In genomic region chr21:36727886-36728285, GRCh38 we compare ENCODE assay signal across 20 cellular contexts. TPM values are rescaled to one million over a fixed set of nuclear protein-coding genes. Genes with fewer than 3 reads are reported as not detected.
DNase-seq lines count a peak whose midpoint lies in the region; ATAC-seq and TF ChIP-seq lines count a peak whose summit lies in the region.
"Had no signal": no experiment of that assay in that cellular context is flagged by ENCODE, and none has a peak within 500 bp of the region (broad histone marks: within the 10 kb centered on the region; RNA-seq: fewer than 3 reads in every experiment).

No MANE protein-coding gene starts in this region.

- intact Hi-C loops in activated CD4-positive, alpha-beta memory T cell treated with anti-CD3 and anti-CD28 coated beads for 36 hours (cut with micrococcal nuclease): no loop called here

- H3K9me3 Mint-ChIP-seq in activated CD4-positive, alpha-beta memory T cell treated with anti-CD3 and anti-CD28 coated beads, Interleukin-2, amount 10 ng/mL, durations not matched to agents 7 days and 5 days: no peaks in the 10 kb centered on the region
- H3K9me3 Mint-ChIP-seq in activated CD4-positive, alpha-beta memory T cell treated with anti-CD3 and anti-CD28 coated beads for 36 hours: no peaks in the 10 kb centered on the region
- H3K9me3 Mint-ChIP-seq in WTC11: no peaks in the 10 kb centered on the region
- H3K9me3 Mint-ChIP-seq: activated naive CD8-positive, alpha-beta T cell treated with anti-CD3 and anti-CD28 coated beads for 36 hours; CD8-positive, alpha-beta memory T cell; naive thymus-derived CD8-positive, alpha-beta T cell; T-helper 2 cell treated with Interferon-gamma antibody and Interleukin-4, amounts not matched to agents 5 μg/mL and 100 μg/mL, for 36 hours had no signal

- ATAC-seq in WTC11 (peak; percentile 91), left lobe of liver (no peak), esophagus mucosa (no peak)
- ATAC-seq: heart left ventricle; naive thymus-derived CD8-positive, alpha-beta T cell; pancreas; stimulated activated naive CD8-positive, alpha-beta T cell treated with anti-CD3 and anti-CD28 coated beads, Interleukin-15, Interleukin-2, amounts not matched to agents 100 U/mL and 50 U/mL, for 24 hours had no signal

- peak; percentile 6 for DNase-seq in activated CD4-positive, alpha-beta memory T cell treated with anti-CD3 and anti-CD28 coated beads, Interleukin-2, amount 10 ng/mL, durations not matched to agents 7 days and 5 days
- no peak for DNase-seq in activated CD4-positive, alpha-beta memory T cell treated with anti-CD3 and anti-CD28 coated beads for 36 hours
- DNase-seq in WTC11 (ENCODE audit: low spot score) (peak; percentile 58), left lobe of liver (ENCODE audit: low spot score) (peak; percentile 33), NCI-H774 (lab: John Stamatoyannopoulos, UW) (no peak), NCI-H526 (lab: John Stamatoyannopoulos, UW) (no peak), GM19240 (ENCODE audit: insufficient read length, low spot score) (no peak)
- DNase-seq: activated naive CD8-positive, alpha-beta T cell treated with anti-CD3 and anti-CD28 coated beads for 36 hours; CD8-positive, alpha-beta memory T cell; DMS153; NCI-H187; NCI-H526 treated with DMSO at 0.1 percent for 48 hours; pancreas; stimulated activated naive CD8-positive, alpha-beta T cell treated with anti-CD3 and anti-CD28 coated beads, Interleukin-15, Interleukin-2, amounts not matched to agents 100 U/mL and 50 U/mL, for 24 hours; thyroid gland had no signal

- POLR2A ChIA-PET in activated CD4-positive, alpha-beta memory T cell treated with anti-CD3 and anti-CD28 coated beads, Interleukin-2, amount 10 ng/mL, durations not matched to agents 7 days and 5 days (lab: Charles Lee): no interaction called here
- POLR2A ChIA-PET in activated CD4-positive, alpha-beta memory T cell treated with anti-CD3 and anti-CD28 coated beads for 36 hours (lab: Charles Lee): no interaction called here
- POLR2A ChIA-PET in WTC11 (lab: Charles Lee): interaction anchor here (1.2 kb wide), 1 partner anchor 126 kb away, joined by 3 read pairs; no protein-coding TSS in a partner anchor

- CTCF ChIA-PET in activated CD4-positive, alpha-beta memory T cell treated with anti-CD3 and anti-CD28 coated beads, Interleukin-2, amount 10 ng/mL, durations not matched to agents 7 days and 5 days (lab: Charles Lee): no interaction called here
- CTCF ChIA-PET in activated CD4-positive, alpha-beta memory T cell treated with anti-CD3 and anti-CD28 coated beads for 36 hours (lab: Charles Lee): no interaction called here
- CTCF ChIA-PET in WTC11 (lab: Charles Lee): interaction anchor here (0.7 to 1.6 kb wide), 15 partner anchors 9 to 189 kb away, joined by 3 to 9 read pairs (median 4); no protein-coding TSS in a partner anchor

- TF ChIP-seq CTCF in WTC11 (IDR thresholded peaks at IDR 0.05): no peak

- no peaks in the 10 kb centered on the region for H3K36me3 Mint-ChIP-seq in activated CD4-positive, alpha-beta memory T cell treated with anti-CD3 and anti-CD28 coated beads, Interleukin-2, amount 10 ng/mL, durations not matched to agents 7 days and 5 days (ENCODE audit: low read depth)
- no peaks in the 10 kb centered on the region for H3K36me3 Mint-ChIP-seq in activated CD4-positive, alpha-beta memory T cell treated with anti-CD3 and anti-CD28 coated beads for 36 hours
- no peaks in the 10 kb centered on the region for H3K36me3 Mint-ChIP-seq in WTC11
- H3K36me3 Mint-ChIP-seq: activated naive CD8-positive, alpha-beta T cell treated with anti-CD3 and anti-CD28 coated beads for 36 hours; CD8-positive, alpha-beta memory T cell; naive thymus-derived CD8-positive, alpha-beta T cell had no signal

- H3K27ac Mint-ChIP-seq in activated CD4-positive, alpha-beta memory T cell treated with anti-CD3 and anti-CD28 coated beads, Interleukin-2, amount 10 ng/mL, durations not matched to agents 7 days and 5 days: no peak overlapping the region
- H3K27ac Mint-ChIP-seq in activated CD4-positive, alpha-beta memory T cell treated with anti-CD3 and anti-CD28 coated beads for 36 hours: no peak overlapping the region
- no peak overlapping the region for H3K27ac Mint-ChIP-seq in WTC11
- H3K27ac Mint-ChIP-seq: activated naive CD8-positive, alpha-beta T cell treated with anti-CD3 and anti-CD28 coated beads for 36 hours; CD8-positive, alpha-beta memory T cell; naive thymus-derived CD8-positive, alpha-beta T cell; T-helper 2 cell treated with Interferon-gamma antibody and Interleukin-4, amounts not matched to agents 5 μg/mL and 100 μg/mL, for 36 hours had no signal

- H3K4me3 Mint-ChIP-seq in activated CD4-positive, alpha-beta memory T cell treated with anti-CD3 and anti-CD28 coated beads, Interleukin-2, amount 10 ng/mL, durations not matched to agents 7 days and 5 days: no peak overlapping the region
- no peak overlapping the region for H3K4me3 Mint-ChIP-seq in activated CD4-positive, alpha-beta memory T cell treated with anti-CD3 and anti-CD28 coated beads for 36 hours
- H3K4me3 Mint-ChIP-seq in WTC11: no peak overlapping the region
- H3K4me3 Mint-ChIP-seq: activated naive CD8-positive, alpha-beta T cell treated with anti-CD3 and anti-CD28 coated beads for 36 hours; naive thymus-derived CD8-positive, alpha-beta T cell; T-helper 2 cell treated with Interferon-gamma antibody and Interleukin-4, amounts not matched to agents 5 μg/mL and 100 μg/mL, for 36 hours had no signal

- H3K4me1 Mint-ChIP-seq in activated CD4-positive, alpha-beta memory T cell treated with anti-CD3 and anti-CD28 coated beads, Interleukin-2, amount 10 ng/mL, durations not matched to agents 7 days and 5 days: no peaks in the 10 kb centered on the region
- H3K4me1 Mint-ChIP-seq in activated CD4-positive, alpha-beta memory T cell treated with anti-CD3 and anti-CD28 coated beads for 36 hours (ENCODE audit: low read depth): no peaks in the 10 kb centered on the region
- no peaks in the 10 kb centered on the region for H3K4me1 Mint-ChIP-seq in WTC11
- H3K4me1 Mint-ChIP-seq: activated naive CD8-positive, alpha-beta T cell treated with anti-CD3 and anti-CD28 coated beads for 36 hours; CD8-positive, alpha-beta memory T cell; naive thymus-derived CD8-positive, alpha-beta T cell had no signal

- H3K27me3 Mint-ChIP-seq in activated CD4-positive, alpha-beta memory T cell treated with anti-CD3 and anti-CD28 coated beads, Interleukin-2, amount 10 ng/mL, durations not matched to agents 7 days and 5 days: no peaks in the 10 kb centered on the region
- peaks cover 2% of the 10 kb centered on the region for H3K27me3 Mint-ChIP-seq in activated CD4-positive, alpha-beta memory T cell treated with anti-CD3 and anti-CD28 coated beads for 36 hours
- H3K27me3 Mint-ChIP-seq in WTC11 (ENCODE audit: low read depth): no peaks in the 10 kb centered on the region; the same call in none of the 2 replicates

TF ChIP-seq in WTC11, 78 proteins besides CTCF, POLR2A, EP300 and RAD21 (continues in another document):
- TF ChIP-seq AR (CRISPR knock-in tag; IDR thresholded peaks at IDR 0.05) (no peak), ZNF219 (CRISPR knock-in tag; IDR thresholded peaks at IDR 0.05; ENCODE audit: borderline replicate concordance) (no peak), KAT7 (CRISPR knock-in tag; IDR thresholded peaks at IDR 0.05; ENCODE audit: borderline replicate concordance) (no peak), MLX (CRISPR knock-in tag; IDR thresholded peaks at IDR 0.05) (no peak), TEAD1 (CRISPR knock-in tag; IDR thresholded peaks at IDR 0.05) (no peak)

RNA-seq across cellular contexts. Expression of gene SIM2, which starts 29.0 kb away (rescaled TPM):
- under 1 TPM; 0.55 to 0.68 TPM for total RNA-seq in activated CD4-positive, alpha-beta memory T cell treated with anti-CD3 and anti-CD28 coated beads, Interleukin-2, amount 10 ng/mL, durations not matched to agents 7 days and 5 days
- total RNA-seq in activated CD4-positive, alpha-beta memory T cell treated with anti-CD3 and anti-CD28 coated beads for 36 hours: 1 to 10 TPM; 1.8 to 2.2 TPM
- 0.09 to 0.17 TPM (median 0.11 TPM) in 3 replicates for total RNA-seq in WTC11 (2021)
- not detected for total RNA-seq in left lobe of liver
- total RNA-seq in esophagus mucosa: 18.3 TPM
- total RNA-seq: activated naive CD8-positive, alpha-beta T cell treated with anti-CD3 and anti-CD28 coated beads for 36 hours; CD8-positive, alpha-beta memory T cell; naive thymus-derived CD8-positive, alpha-beta T cell; right atrium auricular region; thyroid gland had no signal

Comparison
In these comparisons a context has a peak if more than half of its experiments do, and no peak if none do; other contexts are left out.
1. DNase-seq: peak in activated CD4-positive, alpha-beta memory T cell treated with anti-CD3 and anti-CD28 coated beads, Interleukin-2, amount 10 ng/mL, durations not matched to agents 7 days and 5 days (single experiment), WTC11 (single experiment) and left lobe of liver (single experiment); none in activated CD4-positive, alpha-beta memory T cell treated with anti-CD3 and anti-CD28 coated beads for 36 hours (single experiment), NCI-H774 (single experiment), NCI-H526 (0 of 2) and GM19240 (single experiment).